ENCODE assay signal across 1 cellular context in genomic region chr3:74630602-74631001, GRCh38.
TF ChIP-seq lines count a peak whose summit lies in the region.

No MANE protein-coding gene starts in this region.

TF ChIP-seq in GM23338, 12 proteins besides CTCF, POLR2A, EP300 and RAD21 (continued from another document):
- no peak for TF ChIP-seq ZNF462 (CRISPR knock-in tag; IDR thresholded peaks at IDR 0.05)
- no peak for TF ChIP-seq ZNF331 (CRISPR knock-in tag; IDR thresholded peaks at IDR 0.05; ENCODE audit: low read depth)
- no peak for TF ChIP-seq STAT1 (IDR thresholded peaks at IDR 0.05; ENCODE audit: unreplicated experiment)
- no peak for TF ChIP-seq REST (IDR thresholded peaks at IDR 0.05; ENCODE audit: unreplicated experiment)
